9 cellular contexts compared by ENCODE assay signal in genomic region chr20:5608104-5608447, GRCh38. TPM values are rescaled to one million over a fixed set of nuclear protein-coding genes. Genes with fewer than 3 reads are reported as not detected.
A peak's percentile ranks its signal among the peaks of the same experiment; 100 is the strongest.
DNase-seq lines count a peak whose midpoint lies in the region; ATAC-seq and TF ChIP-seq lines count a peak whose summit lies in the region.
"Had no signal": no experiment of that assay in that cellular context is flagged by ENCODE, and none has a peak within 500 bp of the region (broad histone marks: within the 10 kb centered on the region; RNA-seq: fewer than 3 reads in every experiment).

No MANE protein-coding gene starts in this region.

- peak overlapping the region; percentile 10 for H3K4me3 ChIP-seq in astrocyte of the cerebellum (ENCODE audit: low read depth, low read length)

- H3K27me3 ChIP-seq in foreskin keratinocyte: no peaks in the 10 kb centered on the region

- TF ChIP-seq CTCF in astrocyte of the cerebellum (IDR thresholded peaks at IDR 0.05; ENCODE audit: low read depth, low read length, missing control alignments): no peak
- TF ChIP-seq CTCF in foreskin keratinocyte (conservative IDR thresholded peaks at IDR 0.05): no peak

- DNase-seq in DMS153 treated with DMSO at 0.1 percent for 48 hours (lab: John Stamatoyannopoulos, UW; ENCODE audit: unreplicated experiment) (peak; percentile 64), NCI-H1436 treated with DMSO at 0.1 percent for 48 hours (lab: John Stamatoyannopoulos, UW) (peak; percentile 49), astrocyte of the cerebellum (ENCODE audit: low read depth) (no peak), NCI-H82 treated with DMSO at 0.1 percent for 48 hours (lab: John Stamatoyannopoulos, UW; ENCODE audit: unreplicated experiment) (no peak), A172 (ENCODE audit: low spot score) (no peak), foreskin keratinocyte (no peak)
- no peak for DNase-seq in natural killer cell treated with Interleukin-12 subunit alpha and Interleukin-12 subunit beta and Interleukin-15 and Interleukin-18, amount 100 ng/mL, for 72 hours (ENCODE audit: low spot score)
- no peak for DNase-seq in activated CD4-positive, alpha-beta T cell treated with anti-CD3 and anti-CD28 coated beads, Interleukin-2, amount 50 U/mL, for 4 hours
- DNase-seq: WERI-Rb-1 had no signal

- H3K9me3 Mint-ChIP-seq in natural killer cell treated with Interleukin-12 subunit alpha and Interleukin-12 subunit beta and Interleukin-15 and Interleukin-18, amount 100 ng/mL, for 72 hours: no peaks in the 10 kb centered on the region

- H3K36me3 Mint-ChIP-seq in natural killer cell treated with Interleukin-12 subunit alpha and Interleukin-12 subunit beta and Interleukin-15 and Interleukin-18, amount 100 ng/mL, for 72 hours: peaks cover 9% of the 10 kb centered on the region

- peak overlapping the region; percentile 98 for H3K4me3 Mint-ChIP-seq in natural killer cell treated with Interleukin-12 subunit alpha and Interleukin-12 subunit beta and Interleukin-15 and Interleukin-18, amount 100 ng/mL, for 72 hours

- H3K4me1 Mint-ChIP-seq in natural killer cell treated with Interleukin-12 subunit alpha and Interleukin-12 subunit beta and Interleukin-15 and Interleukin-18, amount 100 ng/mL, for 72 hours (ENCODE audit: low read depth in 2 of 2): peaks cover 45 to 57% of the 10 kb centered on the region in 2 donors

- ATAC-seq in natural killer cell treated with Interleukin-12 subunit alpha and Interleukin-12 subunit beta and Interleukin-15 and Interleukin-18, amount 100 ng/mL, for 72 hours: no peak
- ATAC-seq in foreskin keratinocyte: no peak

- H3K27me3 Mint-ChIP-seq in natural killer cell treated with Interleukin-12 subunit alpha and Interleukin-12 subunit beta and Interleukin-15 and Interleukin-18, amount 100 ng/mL, for 72 hours: no peaks in the 10 kb centered on the region

- peaks cover 20% of the 10 kb centered on the region for H3K4me1 ChIP-seq in foreskin keratinocyte

- peak overlapping the region; percentile 100 for H3K27ac Mint-ChIP-seq in natural killer cell treated with Interleukin-12 subunit alpha and Interleukin-12 subunit beta and Interleukin-15 and Interleukin-18, amount 100 ng/mL, for 72 hours

- in situ Hi-C loops in astrocyte of the cerebellum (cut with HindIII; ENCODE audit: low sequenced_read_pairs): no loop called here

- H3K27ac ChIP-seq in foreskin keratinocyte: no peak overlapping the region
- H3K27ac ChIP-seq: WERI-Rb-1 had no signal

RNA-seq across cellular contexts. Expression of gene GPCPD1, which starts 2.7 kb away (rescaled TPM):
- 10 to 100 TPM; 37.7 to 42.7 TPM for total RNA-seq in natural killer cell treated with Interleukin-12 subunit alpha and Interleukin-12 subunit beta and Interleukin-15 and Interleukin-18, amount 100 ng/mL, for 72 hours
- total RNA-seq in A172 (2014; rRNA removed; shearing (Covaris generic)): 6.9 and 7.6 TPM in 2 replicates
- total RNA-seq in foreskin keratinocyte: 7.3 and 8.9 TPM in 2 replicates
- polyA plus RNA-seq in foreskin keratinocyte: 2.5 and 2.9 TPM in 2 replicates

Comparison
In these comparisons a context has a peak if more than half of its experiments do, and no peak if none do; other contexts are left out.
1. DNase-seq: peak in DMS153 treated with DMSO at 0.1 percent for 48 hours (single experiment) and NCI-H1436 treated with DMSO at 0.1 percent for 48 hours (single experiment); none in astrocyte of the cerebellum (single experiment), natural killer cell treated with Interleukin-12 subunit alpha and Interleukin-12 subunit beta and Interleukin-15 and Interleukin-18, amount 100 ng/mL, for 72 hours (single experiment), NCI-H82 treated with DMSO at 0.1 percent for 48 hours (single experiment), A172 (single experiment), foreskin keratinocyte (0 of 2) and activated CD4-positive, alpha-beta T cell treated with anti-CD3 and anti-CD28 coated beads, Interleukin-2, amount 50 U/mL, for 4 hours (0 of 2).